In the genomic region with DNA sequence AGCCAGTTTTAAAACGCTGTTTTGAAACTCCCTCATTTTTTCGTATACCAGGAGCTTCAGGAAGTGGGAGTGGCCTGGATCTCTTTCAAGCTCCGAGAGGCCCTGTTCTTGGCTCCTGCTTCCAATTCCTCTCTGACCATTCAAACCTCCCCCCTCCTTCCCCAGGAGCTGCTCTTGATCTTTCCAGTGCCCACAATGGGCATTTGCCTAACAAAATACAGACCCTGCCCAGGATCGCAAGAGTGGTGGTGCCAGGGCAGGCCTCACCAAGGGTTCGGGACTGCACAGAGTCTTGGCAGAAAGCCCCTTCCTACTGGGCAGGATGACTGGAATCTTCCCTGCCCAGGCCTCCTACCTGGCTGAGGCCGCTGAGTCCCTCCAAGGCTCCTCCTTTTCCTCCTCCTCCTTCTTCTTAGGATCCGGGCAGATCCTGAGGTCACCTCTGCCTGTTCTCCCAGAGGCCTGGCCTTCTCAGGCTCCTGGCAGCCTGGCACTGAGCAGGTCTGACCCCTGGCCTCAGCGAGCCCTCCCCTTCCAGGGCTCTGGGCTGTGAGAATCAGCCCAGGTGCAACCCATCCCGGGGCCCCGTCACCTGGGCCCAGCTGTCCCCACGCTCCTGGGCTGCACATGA, we compare ENCODE assay signal across 10 cellular contexts. TPM values are rescaled to one million over a fixed set of nuclear protein-coding genes. Genes with fewer than 3 reads are reported as not detected.
DNase-seq lines count a peak whose midpoint lies in the region; ATAC-seq and TF ChIP-seq lines count a peak whose summit lies in the region.
"Had no signal": no experiment of that assay in that cellular context is flagged by ENCODE, and none has a peak within 500 bp of the region (broad histone marks: within the 10 kb centered on the region; RNA-seq: fewer than 3 reads in every experiment).

No MANE protein-coding gene starts in this region.

- DNase-seq in DMS79 (lab: John Stamatoyannopoulos, UW) (peak; percentile 39), NCI-H2196 (lab: John Stamatoyannopoulos, UW; ENCODE audit: unreplicated experiment) (peak; percentile 70), nephron progenitor cell (no peak), NCI-H1694 treated with DMSO at 0.1 percent for 48 hours (lab: John Stamatoyannopoulos, UW) (no peak)
- DNase-seq in natural killer cell treated with Interleukin-12 subunit alpha and Interleukin-12 subunit beta and Interleukin-15 and Interleukin-18, amount 100 ng/mL, for 72 hours (ENCODE audit: low spot score) = no peak
- DNase-seq: GDM1 had no signal

- H3K27me3 Mint-ChIP-seq in nephron progenitor cell (ENCODE audit: low read depth, poor library complexity) = peaks cover 17% of the 10 kb centered on the region
- peaks cover 6% of the 10 kb centered on the region in 2 donors for H3K27me3 Mint-ChIP-seq in natural killer cell treated with Interleukin-12 subunit alpha and Interleukin-12 subunit beta and Interleukin-15 and Interleukin-18, amount 100 ng/mL, for 72 hours

- TF ChIP-seq CTCF in nephron progenitor cell (IDR thresholded peaks at IDR 0.05) = no peak

- H3K9me3 Mint-ChIP-seq in nephron progenitor cell = peaks cover 6% of the 10 kb centered on the region
- no peaks in the 10 kb centered on the region for H3K9me3 Mint-ChIP-seq in natural killer cell treated with Interleukin-12 subunit alpha and Interleukin-12 subunit beta and Interleukin-15 and Interleukin-18, amount 100 ng/mL, for 72 hours

- peak overlapping the region; percentile 17 for H3K27ac Mint-ChIP-seq in nephron progenitor cell
- no peak overlapping the region for H3K27ac Mint-ChIP-seq in natural killer cell treated with Interleukin-12 subunit alpha and Interleukin-12 subunit beta and Interleukin-15 and Interleukin-18, amount 100 ng/mL, for 72 hours
- H3K27ac Mint-ChIP-seq: T-helper 1 cell treated with Interleukin-12 subunit alpha and Interleukin-12 subunit beta and Interleukin-4 antibody, amounts not matched to agents 30 μg/mL and 1 μg/mL, for 36 hours had no signal

- ATAC-seq in esophagus mucosa = peak; percentile 32
- no peak for ATAC-seq in GM18519 (IDR thresholded peaks at IDR 0.05; ENCODE audit: low FRiP score, unreplicated experiment)
- ATAC-seq in HG03108 (IDR thresholded peaks at IDR 0.05; ENCODE audit: unreplicated experiment) = no peak
- no peak for ATAC-seq in natural killer cell treated with Interleukin-12 subunit alpha and Interleukin-12 subunit beta and Interleukin-15 and Interleukin-18, amount 100 ng/mL, for 72 hours

- peak overlapping the region; percentile 47 for H3K4me3 Mint-ChIP-seq in nephron progenitor cell
- H3K4me3 Mint-ChIP-seq in natural killer cell treated with Interleukin-12 subunit alpha and Interleukin-12 subunit beta and Interleukin-15 and Interleukin-18, amount 100 ng/mL, for 72 hours = no peak overlapping the region
- H3K4me3 Mint-ChIP-seq: T-helper 1 cell treated with Interleukin-12 subunit alpha and Interleukin-12 subunit beta and Interleukin-4 antibody, amounts not matched to agents 30 μg/mL and 1 μg/mL, for 36 hours had no signal

- H3K4me1 Mint-ChIP-seq in nephron progenitor cell = peaks cover 27% of the 10 kb centered on the region
- H3K4me1 Mint-ChIP-seq in natural killer cell treated with Interleukin-12 subunit alpha and Interleukin-12 subunit beta and Interleukin-15 and Interleukin-18, amount 100 ng/mL, for 72 hours (ENCODE audit: low read depth in 2 of 2) = no peaks in the 10 kb centered on the region

- no peaks in the 10 kb centered on the region for H3K36me3 Mint-ChIP-seq in nephron progenitor cell (ENCODE audit: low read depth)
- H3K36me3 Mint-ChIP-seq in natural killer cell treated with Interleukin-12 subunit alpha and Interleukin-12 subunit beta and Interleukin-15 and Interleukin-18, amount 100 ng/mL, for 72 hours = no peaks in the 10 kb centered on the region

RNA-seq across cellular contexts. Expression of gene NOS1, which starts 46.9 kb away (rescaled TPM):
- 1.7 TPM for total RNA-seq in esophagus mucosa
- total RNA-seq in natural killer cell treated with Interleukin-12 subunit alpha and Interleukin-12 subunit beta and Interleukin-15 and Interleukin-18, amount 100 ng/mL, for 72 hours = not detected

Comparison
In these comparisons a context has a peak if more than half of its experiments do, and no peak if none do; other contexts are left out.
1. DNase-seq: peak in DMS79 (single experiment) and NCI-H2196 (single experiment); none in nephron progenitor cell (single experiment), NCI-H1694 treated with DMSO at 0.1 percent for 48 hours (single experiment) and natural killer cell treated with Interleukin-12 subunit alpha and Interleukin-12 subunit beta and Interleukin-15 and Interleukin-18, amount 100 ng/mL, for 72 hours (single experiment).